16 cellular contexts compared by ENCODE assay signal in the genomic region with DNA sequence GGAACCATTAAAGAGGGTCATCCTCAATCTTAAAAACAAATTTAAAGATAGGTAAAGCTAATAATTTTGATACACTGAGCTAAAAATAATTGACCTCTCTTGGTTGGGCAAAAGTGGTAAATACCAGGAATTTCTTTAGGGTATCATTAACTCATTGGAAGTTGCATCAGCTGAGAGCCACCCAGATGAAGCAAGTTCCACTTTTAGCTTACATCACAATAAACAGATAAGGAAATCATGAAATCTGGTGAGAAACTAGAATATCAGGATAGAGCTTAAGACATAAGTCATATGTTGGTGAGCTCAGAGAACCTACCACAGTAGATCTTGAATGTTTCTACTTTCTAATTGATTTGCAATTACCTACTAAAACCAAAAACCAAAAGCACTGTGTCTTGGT.
DNase-seq lines count a peak whose midpoint lies in the region; ATAC-seq and TF ChIP-seq lines count a peak whose summit lies in the region.
"Had no signal": no experiment of that assay in that cellular context is flagged by ENCODE, and none has a peak within 500 bp of the region (broad histone marks: within the 10 kb centered on the region; RNA-seq: fewer than 3 reads in every experiment).

No MANE protein-coding gene starts in this region.

- peak overlapping the region; percentile 35 for H3K27ac Mint-ChIP-seq in stimulated activated effector memory CD8-positive, alpha-beta T cell treated with anti-CD3 and anti-CD28 coated beads, Interleukin-12 subunit alpha, Interleukin-12 subunit beta, amount 100 ng/mL, for 72 hours
- H3K27ac Mint-ChIP-seq: CD14-positive monocyte, H9 had no signal

- no peaks in the 10 kb centered on the region for H3K4me1 Mint-ChIP-seq in stimulated activated effector memory CD8-positive, alpha-beta T cell treated with anti-CD3 and anti-CD28 coated beads, Interleukin-12 subunit alpha, Interleukin-12 subunit beta, amount 100 ng/mL, for 72 hours

- peaks cover 68% of the 10 kb centered on the region for H3K36me3 Mint-ChIP-seq in stimulated activated effector memory CD8-positive, alpha-beta T cell treated with anti-CD3 and anti-CD28 coated beads, Interleukin-12 subunit alpha, Interleukin-12 subunit beta, amount 100 ng/mL, for 72 hours
- H3K36me3 Mint-ChIP-seq: CD14-positive monocyte had no signal

- peak; percentile 43 for DNase-seq in OCI-M1 (lab: John Stamatoyannopoulos, UW)
- DNase-seq in epithelial cell of proximal tubule (ENCODE audit: low read depth), result peak; percentile 36
- DNase-seq in iris pigment epithelial cell (ENCODE audit: low read depth), result peak; percentile 52
- no peak for DNase-seq in stimulated activated effector memory CD8-positive, alpha-beta T cell treated with anti-CD3 and anti-CD28 coated beads, Interleukin-12 subunit alpha, Interleukin-12 subunit beta, amount 100 ng/mL, for 72 hours (ENCODE audit: low spot score in 2 of 2)
- DNase-seq in glomerular visceral epithelial cell (ENCODE audit: extremely low spot score), result no peak
- no peak for DNase-seq in NCI-H2107 treated with DMSO at 0.1 percent for 48 hours (lab: John Stamatoyannopoulos, UW; ENCODE audit: unreplicated experiment)
- DNase-seq: CD4-positive, alpha-beta memory T cell; DMS153; DMS79; GDM1; H9 had no signal

- no peak for ATAC-seq in stimulated activated effector memory CD8-positive, alpha-beta T cell treated with anti-CD3 and anti-CD28 coated beads, Interleukin-12 subunit alpha, Interleukin-12 subunit beta, amount 100 ng/mL, for 72 hours
- ATAC-seq in GM19035 (IDR thresholded peaks at IDR 0.05; ENCODE audit: unreplicated experiment), result no peak
- ATAC-seq in HG02623 (IDR thresholded peaks at IDR 0.05; ENCODE audit: unreplicated experiment), result no peak
- ATAC-seq: HepG2 had no signal

- H3K4me3 ChIP-seq in epithelial cell of proximal tubule (ENCODE audit: low read depth, low read length), result no peak overlapping the region
- H3K4me3 ChIP-seq: BLaER1 had no signal

- no peak overlapping the region for H3K4me3 Mint-ChIP-seq in stimulated activated effector memory CD8-positive, alpha-beta T cell treated with anti-CD3 and anti-CD28 coated beads, Interleukin-12 subunit alpha, Interleukin-12 subunit beta, amount 100 ng/mL, for 72 hours
- H3K4me3 Mint-ChIP-seq: CD14-positive monocyte, H9 had no signal

- no peak for TF ChIP-seq CTCF in epithelial cell of proximal tubule (conservative IDR thresholded peaks at IDR 0.05; ENCODE audit: low read depth, low read length)

- H3K9me3 Mint-ChIP-seq in stimulated activated effector memory CD8-positive, alpha-beta T cell treated with anti-CD3 and anti-CD28 coated beads, Interleukin-12 subunit alpha, Interleukin-12 subunit beta, amount 100 ng/mL, for 72 hours, result peaks cover 2% of the 10 kb centered on the region

Comparison
In these comparisons a context has a peak if more than half of its experiments do, and no peak if none do; other contexts are left out.
1. DNase-seq: peak in OCI-M1 (single experiment), epithelial cell of proximal tubule (single experiment) and iris pigment epithelial cell (single experiment); none in stimulated activated effector memory CD8-positive, alpha-beta T cell treated with anti-CD3 and anti-CD28 coated beads, Interleukin-12 subunit alpha, Interleukin-12 subunit beta, amount 100 ng/mL, for 72 hours (0 of 2), glomerular visceral epithelial cell (single experiment) and NCI-H2107 treated with DMSO at 0.1 percent for 48 hours (single experiment).